Comparison of ENCODE assay signal across 27 cellular contexts in genomic region chr14:46550836-46551235, GRCh38.
"Had no signal": no experiment of that assay in that cellular context is flagged by ENCODE, and none has a peak within 500 bp of the region (broad histone marks: within the 10 kb centered on the region; RNA-seq: fewer than 3 reads in every experiment).

No MANE protein-coding gene starts in this region.

- H3K27me3 ChIP-seq: left lung, pancreas, stomach, testis, thyroid gland, transverse colon, upper lobe of left lung had no signal

- H3K9me3 ChIP-seq: left lung, pancreas, prostate gland, testis, thyroid gland had no signal

- H3K36me3 ChIP-seq: left lung, lower lobe of right lung, pancreas, prostate gland, stomach, thyroid gland, transverse colon, upper lobe of left lung had no signal

- H3K4me3 ChIP-seq: left lung, lower lobe of right lung, pancreas, prostate gland, skin epidermis, stomach, thyroid gland, transverse colon, upper lobe of left lung had no signal

- ATAC-seq: left colon; left lung; lower lobe of right lung; naive thymus-derived CD8-positive, alpha-beta T cell; pancreas; right cardiac atrium; sciatic nerve; stimulated activated memory B cell treated with anti-CD40 and anti-IgM and Interleukin-4, amounts not matched to agents 10 μg/mL and 1 μg/mL and 100 μg/mL, for 72 hours; stimulated activated naive CD8-positive, alpha-beta T cell treated with anti-CD3 and anti-CD28 coated beads, Interleukin-15, Interleukin-2, amounts not matched to agents 100 U/mL and 50 U/mL, for 24 hours had no signal

- H3K4me1 ChIP-seq: left lung, lower lobe of right lung, pancreas, prostate gland, stomach, testis, thyroid gland, transverse colon, upper lobe of left lung had no signal

- H3K27ac ChIP-seq: left lung, lower lobe of right lung, pancreas, prostate gland, skin epidermis, stomach, testis, thyroid gland, transverse colon, upper lobe of left lung had no signal

- DNase-seq: hypothalamus; immature natural killer cell; kidney; left colon; lower lobe of right lung; mammary epithelial cell; mesenchymal stem cell; naive thymus-derived CD8-positive, alpha-beta T cell; nucleus accumbens; retina; stimulated activated CD4-positive, alpha-beta T cell treated with anti-CD3 and anti-CD28 coated beads, Interleukin-12 subunit alpha, Interleukin-12 subunit beta, amount 100 ng/mL, for 4 hours; stimulated activated CD4-positive, alpha-beta T cell treated with anti-CD3 and anti-CD28 coated beads, Interleukin-15, amount 100 ng/mL, for 24 hours; stimulated activated CD4-positive, alpha-beta T cell treated with anti-CD3 and anti-CD28 coated beads, Interleukin-4, amount 100 ng/mL, for 24 hours; stimulated activated CD8-positive, alpha-beta memory T cell treated with anti-CD3 and anti-CD28 coated beads, Interleukin-4, amount 100 ng/mL, for 48 hours; stimulated activated naive CD8-positive, alpha-beta T cell treated with anti-CD3 and anti-CD28 coated beads, Interleukin-15, Interleukin-2, amounts not matched to agents 100 U/mL and 50 U/mL, for 24 hours; stomach; testis; thyroid gland; transverse colon had no signal
